Comparison of ENCODE assay signal across 2 cellular contexts in genomic region chr17:64147110-64148016, GRCh38.
TF ChIP-seq lines count a peak whose summit lies in the region.

No MANE protein-coding gene starts in this region.

TF ChIP-seq in IMR-90, 13 proteins besides CTCF, POLR2A, EP300 and RAD21:
- TF ChIP-seq CEBPB (IDR thresholded peaks at IDR 0.05; ENCODE audit: low read depth, low read length): peak; percentile 97
- TF ChIP-seq ELK1 (IDR thresholded peaks at IDR 0.05; ENCODE audit: borderline replicate concordance, low read depth, low read length): no peak
- no peak for TF ChIP-seq MAZ (IDR thresholded peaks at IDR 0.05; ENCODE audit: borderline replicate concordance, low read depth, low read length)
- no peak for TF ChIP-seq RFX5 (IDR thresholded peaks at IDR 0.05; ENCODE audit: low read depth, low read length)
- TF ChIP-seq CHD1 (IDR thresholded peaks at IDR 0.05; ENCODE audit: low read depth, low read length): no peak
- no peak for TF ChIP-seq FOS (IDR thresholded peaks at IDR 0.05; ENCODE audit: low read depth, low read length)
- TF ChIP-seq NFE2L2 (IDR thresholded peaks at IDR 0.05; ENCODE audit: low read depth, low read length): no peak
- no peak for TF ChIP-seq BHLHE40 (IDR thresholded peaks at IDR 0.05; ENCODE audit: low read depth, low read length)
- TF ChIP-seq RCOR1 (IDR thresholded peaks at IDR 0.05; ENCODE audit: insufficient replicate concordance, low read length): no peak
- TF ChIP-seq USF2 (IDR thresholded peaks at IDR 0.05; ENCODE audit: low read depth, low read length): peak; percentile 32; the same call in 1 of the 2 replicates

TF ChIP-seq in GM12878, 131 proteins besides CTCF, POLR2A, EP300 and RAD21:
- peak; percentile 35; the same call in 1 of the 2 replicates for TF ChIP-seq ATF2 (IDR thresholded peaks at IDR 0.05; ENCODE audit: low read length)
- no peak for TF ChIP-seq MTA2 (IDR thresholded peaks at IDR 0.05; ENCODE audit: low read depth)
- TF ChIP-seq POU2F2 (IDR thresholded peaks at IDR 0.05; ENCODE audit: borderline replicate concordance, low read depth, low read length): peak; percentile 68; the same call in 1 of the 3 replicates
- TF ChIP-seq TCF7 (IDR thresholded peaks at IDR 0.05; ENCODE audit: borderline replicate concordance): 0 out of 2 replicates have a peak, but pooled peaks have one; percentile 2
- peak; percentile 77; the same call in 1 of the 2 replicates for TF ChIP-seq POLR2AphosphoS5 (IDR thresholded peaks at IDR 0.05; ENCODE audit: low read length)
- no peak for TF ChIP-seq REST (IDR thresholded peaks at IDR 0.05; ENCODE audit: low read depth, low read length)
- TF ChIP-seq SMAD5 (IDR thresholded peaks at IDR 0.05; ENCODE audit: low read depth): 0 out of 2 replicates have a peak, but pooled peaks have one; percentile 48
- no peak for TF ChIP-seq CBFB (IDR thresholded peaks at IDR 0.05; ENCODE audit: low read depth)
- TF ChIP-seq CBX3 (IDR thresholded peaks at IDR 0.05; ENCODE audit: borderline replicate concordance, low read depth): no peak
- no peak for TF ChIP-seq RBBP5 (conservative IDR thresholded peaks at IDR 0.05)
- TF ChIP-seq ZBED1 (IDR thresholded peaks at IDR 0.05; ENCODE audit: borderline replicate concordance): 0 out of 2 replicates have a peak, but pooled peaks have one; percentile 43
- TF ChIP-seq LARP7 (IDR thresholded peaks at IDR 0.05): no peak
- TF ChIP-seq FOXM1 (IDR thresholded peaks at IDR 0.05; ENCODE audit: low read depth, low read length): 0 out of 2 replicates have a peak, but pooled peaks have one; percentile 10
- TF ChIP-seq MTA3 (IDR thresholded peaks at IDR 0.05; ENCODE audit: borderline replicate concordance, low read length): peak; percentile 94
- TF ChIP-seq NRF1 (conservative IDR thresholded peaks at IDR 0.05; ENCODE audit: low read depth, low read length): no peak
- no peak for TF ChIP-seq NR2F1 (conservative IDR thresholded peaks at IDR 0.05)
- TF ChIP-seq RELB (IDR thresholded peaks at IDR 0.05; ENCODE audit: low read depth): no peak
- TF ChIP-seq PML (IDR thresholded peaks at IDR 0.05; ENCODE audit: low read length): 0 out of 2 replicates have a peak, but pooled peaks have one; percentile 27
- no peak for TF ChIP-seq MLLT1 (IDR thresholded peaks at IDR 0.05)
- TF ChIP-seq BRCA1 (IDR thresholded peaks at IDR 0.05; ENCODE audit: low read depth, low read length): no peak
- no peak for TF ChIP-seq FOXK2 (IDR thresholded peaks at IDR 0.05)
- TF ChIP-seq POLR2AphosphoS2 (IDR thresholded peaks at IDR 0.05; ENCODE audit: low read depth, low read length): 0 out of 2 replicates have a peak, but pooled peaks have one; percentile 17
- TF ChIP-seq PBX3 (IDR thresholded peaks at IDR 0.05; ENCODE audit: insufficient replicate concordance, low read depth, low read length): no peak
- TF ChIP-seq ATF7 (IDR thresholded peaks at IDR 0.05; ENCODE audit: low read depth): no peak
- peak; percentile 2; the same call in 1 of the 2 replicates for TF ChIP-seq BCL11A (IDR thresholded peaks at IDR 0.05; ENCODE audit: low read depth, low read length)
- 0 out of 2 replicates have a peak, but pooled peaks have one; percentile 14 for TF ChIP-seq TCF3 (IDR thresholded peaks at IDR 0.05; ENCODE audit: borderline replicate concordance, insufficient read depth, low read depth, low read length)
- no peak for TF ChIP-seq RFX5 (IDR thresholded peaks at IDR 0.05; ENCODE audit: low read depth, low read length)
- TF ChIP-seq CREM (IDR thresholded peaks at IDR 0.05; ENCODE audit: low read depth): no peak
- TF ChIP-seq ELK1 (IDR thresholded peaks at IDR 0.05; ENCODE audit: low read depth, low read length): no peak
- TF ChIP-seq HSF1 (IDR thresholded peaks at IDR 0.05; ENCODE audit: low read depth, low read length): no peak
- no peak for TF ChIP-seq SUZ12 (IDR thresholded peaks at IDR 0.05; ENCODE audit: unreplicated experiment)
- no peak for TF ChIP-seq SUPT20H (IDR thresholded peaks at IDR 0.05; ENCODE audit: borderline replicate concordance, control insufficient read depth, low read depth, low read length)
- 0 out of 2 replicates have a peak, but pooled peaks have one; percentile 3 for TF ChIP-seq ZBTB4 (CRISPR knock-in tag; IDR thresholded peaks at IDR 0.05)
- 0 out of 2 replicates have a peak, but pooled peaks have one; percentile 15 for TF ChIP-seq BACH1 (IDR thresholded peaks at IDR 0.05; ENCODE audit: borderline replicate concordance)
- no peak for TF ChIP-seq JUND (IDR thresholded peaks at IDR 0.05; ENCODE audit: low read depth, low read length)
- no peak for TF ChIP-seq FOS (IDR thresholded peaks at IDR 0.05; ENCODE audit: borderline replicate concordance, extremely low read depth, insufficient read length)
- no peak for TF ChIP-seq RUNX3 (IDR thresholded peaks at IDR 0.05; ENCODE audit: low read length)
- TF ChIP-seq GABPA (IDR thresholded peaks at IDR 0.05; ENCODE audit: low read depth): no peak
